In the genomic region with DNA sequence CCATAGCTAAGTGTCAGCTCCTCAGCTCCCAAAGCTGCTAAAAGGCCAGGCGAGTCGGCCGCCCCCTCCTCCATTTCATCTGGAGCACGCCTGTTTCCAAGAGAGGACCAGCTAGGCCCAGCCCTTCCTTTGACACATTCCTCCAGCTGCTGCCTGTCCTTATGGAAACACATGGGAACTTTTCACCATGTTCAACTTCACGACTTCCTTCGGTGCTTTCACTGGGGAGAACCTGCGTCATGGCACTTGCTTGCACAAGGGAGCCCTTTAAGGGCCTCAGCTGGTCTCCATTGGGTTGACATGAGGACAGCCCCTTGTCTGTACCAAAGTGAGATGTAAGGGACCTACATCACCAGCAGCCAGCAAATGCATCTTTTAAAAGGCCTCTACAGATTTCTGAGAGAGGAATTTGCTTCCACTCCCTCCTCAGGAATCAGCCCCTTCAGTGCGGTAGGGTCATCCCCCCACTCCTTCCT, we compare ENCODE assay signal across 9 cellular contexts. TPM values are rescaled to one million over a fixed set of nuclear protein-coding genes. Genes with fewer than 3 reads are reported as not detected.
DNase-seq lines count a peak whose midpoint lies in the region; ATAC-seq, FAIRE-seq and TF ChIP-seq lines count a peak whose summit lies in the region.
"Had no signal": no experiment of that assay in that cellular context is flagged by ENCODE, and none has a peak within 500 bp of the region (broad histone marks: within the 10 kb centered on the region; RNA-seq: fewer than 3 reads in every experiment).

No MANE protein-coding gene starts in this region.

- H3F3A ChIP-seq in GM23248 (ENCODE audit: insufficient read depth): peaks cover 33% of the 10 kb centered on the region

- no peak overlapping the region; the same call in 1 of the 2 replicates for H3K27ac ChIP-seq in GM23248
- peak overlapping the region; percentile 4 for H3K27ac ChIP-seq in astrocyte (ENCODE audit: low read depth, low read length)
- peak overlapping the region; percentile 93 to 97 (median 95) for H3K27ac ChIP-seq in gastrocnemius medialis
- H3K27ac ChIP-seq in Karpas-422 (ENCODE audit: low read length): no peak overlapping the region

- FAIRE-seq in astrocyte (lab: Jason Lieb, UNC): no peak

- in situ Hi-C loops in GM23248 (cut with MboI): no loop called here
- in situ Hi-C loops in gastrocnemius medialis (cut with MboI; ENCODE audit: low sequenced_read_pairs in 4 of 4): loop anchor here in 1 of 4 donors (25.0 kb wide), 1 partner anchor 476 kb away; a partner anchor contains a TSS

- H3K9me3 ChIP-seq in GM23248 (ENCODE audit: low read depth) (no peaks in the 10 kb centered on the region), astrocyte (ENCODE audit: insufficient read depth, low read depth, low read length) (no peaks in the 10 kb centered on the region), iPS-15b (ENCODE audit: control insufficient read depth, insufficient read depth, low read length) (no peaks in the 10 kb centered on the region), gastrocnemius medialis (no peaks in the 10 kb centered on the region), Karpas-422 (ENCODE audit: low read length) (no peaks in the 10 kb centered on the region)

- 81 to 88% methylated on average over 8 of the region's 8 CpGs for WGBS in GM23248 (ENCODE audit: low coverage in 1 of 2, low lambda C conversion rate in 2 of 2, missing lambda C conversion rate in 2 of 2), 2 experiments

- no peak for TF ChIP-seq CTCF in astrocyte (IDR thresholded peaks at IDR 0.05; ENCODE audit: insufficient read depth, low read depth, low read length)
- TF ChIP-seq CTCF in gastrocnemius medialis (IDR thresholded peaks at IDR 0.05 in 4 of 5, conservative IDR thresholded peaks at IDR 0.05 in 1 of 5): no peak

- peak overlapping the region; percentile 92 for H3K27ac Mint-ChIP-seq in astrocyte (ENCODE audit: unreplicated experiment)
- H3K27ac Mint-ChIP-seq: naive B cell had no signal

- H3K36me3 Mint-ChIP-seq in astrocyte (ENCODE audit: low read depth, unreplicated experiment): no peaks in the 10 kb centered on the region

- H3K27me3 ChIP-seq in GM23248 (replicated peaks; ENCODE audit: insufficient read depth) (no peaks in the 10 kb centered on the region), astrocyte (ENCODE audit: insufficient read depth, low read length) (no peaks in the 10 kb centered on the region), iPS-15b (ENCODE audit: control insufficient read depth, insufficient read depth, low read length) (no peaks in the 10 kb centered on the region), gastrocnemius medialis (no peaks in the 10 kb centered on the region), Karpas-422 (ENCODE audit: low read length) (no peaks in the 10 kb centered on the region)

- H3K9ac ChIP-seq in GM23248 (peak overlapping the region; percentile 95), astrocyte (ENCODE audit: low read length) (peak overlapping the region; percentile 90), iPS-15b (ENCODE audit: low read depth, low read length) (no peak overlapping the region), Karpas-422 (ENCODE audit: low read length) (no peak overlapping the region)

- peak; percentile 19 for DNase-seq in GM23248
- DNase-seq in astrocyte (ENCODE audit: low read depth): peak; percentile 28
- no peak for DNase-seq in gastrocnemius medialis
- DNase-seq in NCI-H1417 treated with DMSO at 0.1 percent for 48 hours (lab: John Stamatoyannopoulos, UW): no peak
- no peak for DNase-seq in activated CD8-positive, alpha-beta memory T cell treated with anti-CD3 and anti-CD28 coated beads for 24 hours
- no peak for DNase-seq in Karpas-422
- DNase-seq: naive B cell had no signal

- H3K9me2 ChIP-seq in GM23248 (ENCODE audit: insufficient read depth): no peaks in the 10 kb centered on the region
- H3K9me2 ChIP-seq in Karpas-422 (replicated peaks; ENCODE audit: insufficient read depth, low read length): no peaks in the 10 kb centered on the region

- no peaks in the 10 kb centered on the region for H4K20me1 ChIP-seq in GM23248 (ENCODE audit: insufficient read depth)
- peaks cover 37% of the 10 kb centered on the region for H4K20me1 ChIP-seq in astrocyte (ENCODE audit: insufficient read depth, low read length)
- H4K20me1 ChIP-seq in Karpas-422 (ENCODE audit: insufficient read depth, low read depth, low read length): no peaks in the 10 kb centered on the region

- no peaks in the 10 kb centered on the region for H3K9me3 Mint-ChIP-seq in astrocyte (ENCODE audit: unreplicated experiment)

- H3K36me3 ChIP-seq in GM23248 (ENCODE audit: low read depth): no peaks in the 10 kb centered on the region
- no peaks in the 10 kb centered on the region for H3K36me3 ChIP-seq in astrocyte (ENCODE audit: insufficient read depth, low read length)
- no peaks in the 10 kb centered on the region for H3K36me3 ChIP-seq in iPS-15b (ENCODE audit: control insufficient read depth, insufficient read depth, low read length)
- H3K36me3 ChIP-seq in gastrocnemius medialis: no peaks in the 10 kb centered on the region
- no peaks in the 10 kb centered on the region for H3K36me3 ChIP-seq in Karpas-422 (ENCODE audit: insufficient read depth, low read length)

- ATAC-seq in gastrocnemius medialis (no peak), GM21360 (IDR thresholded peaks at IDR 0.05; ENCODE audit: unreplicated experiment) (no peak)

- H3K4me1 Mint-ChIP-seq in astrocyte (ENCODE audit: low read depth, unreplicated experiment): peaks cover 28% of the 10 kb centered on the region

- H3K4me1 ChIP-seq in GM23248 (ENCODE audit: insufficient read depth) (peaks cover 39% of the 10 kb centered on the region), astrocyte (ENCODE audit: insufficient read depth, low read length) (peaks cover 38% of the 10 kb centered on the region), iPS-15b (ENCODE audit: control insufficient read depth, insufficient read depth, low read length) (peaks cover 18% of the 10 kb centered on the region), gastrocnemius medialis (peaks cover 19 to 21% of the 10 kb centered on the region in 2 donors), Karpas-422 (ENCODE audit: low read length) (no peaks in the 10 kb centered on the region)

- intact Hi-C loops in gastrocnemius medialis (cut with DNase I; ENCODE audit: low total_unique reads): loop anchor here (5.0 to 10.0 kb wide), 3 partner anchors 81 to 468 kb away; a partner anchor contains a TSS

- H3K4me3 Mint-ChIP-seq in astrocyte (ENCODE audit: unreplicated experiment): peak overlapping the region; percentile 98

- H3K4me2 ChIP-seq in GM23248 (ENCODE audit: unreplicated experiment): peak overlapping the region; percentile 86
- H3K4me2 ChIP-seq in astrocyte (ENCODE audit: low read length): peak overlapping the region; percentile 99
- no peak overlapping the region for H3K4me2 ChIP-seq in Karpas-422 (ENCODE audit: low read depth, low read length, poor library complexity, severe bottlenecking)

- H2AFZ ChIP-seq in GM23248 (0 out of 2 replicates have a peak overlapping the region, but pooled peaks have one; percentile 88), astrocyte (ENCODE audit: low read depth, low read length) (peak overlapping the region; percentile 79), Karpas-422 (ENCODE audit: low read length) (no peak overlapping the region)

- no peak for TF ChIP-seq POLR2A in gastrocnemius medialis (IDR thresholded peaks at IDR 0.05)

- H3K4me3 ChIP-seq in GM23248 (peak overlapping the region; percentile 99), astrocyte (ENCODE audit: insufficient read depth, low read depth, low read length) (peak overlapping the region; percentile 88), iPS-15b (ENCODE audit: low read depth, low read length) (peak overlapping the region; percentile 90), gastrocnemius medialis (peak overlapping the region; percentile 91 to 99 (median 96)), Karpas-422 (ENCODE audit: low read length) (no peak overlapping the region)

- H3K79me2 ChIP-seq in GM23248 (ENCODE audit: insufficient read depth): peaks cover 67% of the 10 kb centered on the region
- H3K79me2 ChIP-seq in astrocyte (ENCODE audit: insufficient read depth, low read length): peaks cover 57% of the 10 kb centered on the region
- no peaks in the 10 kb centered on the region for H3K79me2 ChIP-seq in Karpas-422 (ENCODE audit: low read length)

- H3K27me3 Mint-ChIP-seq in astrocyte (ENCODE audit: low read depth, unreplicated experiment): no peaks in the 10 kb centered on the region

RNA-seq across cellular contexts. Expression of a gene that starts 2.1 kb away (rescaled TPM):
- total RNA-seq in GM23248 (2014; rRNA removed; shearing (Covaris generic)): 13.8 and 34.1 TPM in 2 replicates
- 5.8 and 7.3 TPM in 2 replicates for polyA plus RNA-seq in GM23248 (2016; fragmentation: Nextera tagmentation; extraction: Ambion mirVana)
- total RNA-seq in astrocyte: 27.4 and 31.8 TPM in 2 replicates
- total RNA-seq in gastrocnemius medialis: 1 to 10 TPM; 2.6 to 7.5 (median 3.9) TPM
- 0.71 TPM in 1 of 2 replicates, not detected in the other for total RNA-seq in Karpas-422 (2014; rRNA removed; shearing (Covaris generic); ENCODE audit: low replicate concordance)

Comparison
In these comparisons a context has a peak if more than half of its experiments do, and no peak if none do; other contexts are left out.
1. DNase-seq: peak in GM23248 (single experiment) and astrocyte (single experiment); none in gastrocnemius medialis (0 of 2), NCI-H1417 treated with DMSO at 0.1 percent for 48 hours (single experiment), activated CD8-positive, alpha-beta memory T cell treated with anti-CD3 and anti-CD28 coated beads for 24 hours (single experiment) and Karpas-422 (single experiment).
2. H3K27ac ChIP-seq: peak in astrocyte (single experiment) and gastrocnemius medialis (4 of 4); none in GM23248 (single experiment) and Karpas-422 (single experiment).
3. H3K9ac ChIP-seq: peak in GM23248 (single experiment) and astrocyte (single experiment); none in iPS-15b (single experiment) and Karpas-422 (single experiment).